In the genomic region with DNA sequence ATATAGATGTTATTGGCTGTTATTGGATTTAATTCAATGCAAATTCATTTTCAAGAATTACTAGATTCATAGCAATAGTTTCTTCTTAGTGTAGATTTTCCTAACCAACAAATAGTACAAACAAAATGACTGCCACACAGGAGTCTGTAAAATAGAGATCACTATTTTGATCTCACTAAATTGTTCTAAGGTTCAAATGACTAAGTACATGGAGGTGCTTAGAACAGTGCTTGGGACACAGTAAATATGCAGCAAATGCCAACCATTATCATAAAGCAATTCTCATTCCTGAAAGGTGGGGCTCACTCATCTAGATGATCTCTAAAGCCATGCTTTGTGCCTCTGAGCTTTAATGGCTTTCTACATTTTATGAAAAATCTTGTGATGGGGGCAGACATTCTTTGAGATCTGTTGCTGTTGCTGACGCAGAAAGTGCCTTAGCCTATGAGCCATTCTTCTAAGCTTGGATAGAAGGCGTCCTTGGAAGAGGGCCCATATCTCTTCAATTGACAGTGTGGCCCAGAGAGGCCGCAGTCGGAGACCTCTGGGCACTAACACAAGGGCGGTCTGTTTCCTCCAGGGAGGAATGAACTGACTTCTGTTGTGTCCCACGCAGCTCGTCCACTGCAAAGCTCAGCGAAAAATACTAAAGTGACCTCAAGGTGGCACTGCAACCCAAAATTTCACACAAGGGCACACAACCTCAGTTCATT, we compare ENCODE assay signal across 8 cellular contexts. TPM values are rescaled to one million over a fixed set of nuclear protein-coding genes. Genes with fewer than 3 reads are reported as not detected.
DNase-seq lines count a peak whose midpoint lies in the region; ATAC-seq and TF ChIP-seq lines count a peak whose summit lies in the region.

No MANE protein-coding gene starts in this region.

- H3K27me3 ChIP-seq in H9 (ENCODE audit: insufficient read depth, low read length) (no peaks in the 10 kb centered on the region), ovary (no peaks in the 10 kb centered on the region), upper lobe of left lung (no peaks in the 10 kb centered on the region)

- no peaks in the 10 kb centered on the region for H3K79me2 ChIP-seq in H9 (ENCODE audit: insufficient read depth, low read length)

- no peak overlapping the region for H3K27ac ChIP-seq in H9 (ENCODE audit: insufficient read length, low read depth, low read length)
- peak overlapping the region in 1 of 2 donors; percentile 50 for H3K27ac ChIP-seq in ovary
- no peak overlapping the region for H3K27ac ChIP-seq in upper lobe of left lung

- no peak overlapping the region for H3K18ac ChIP-seq in H9 (ENCODE audit: insufficient read length, low read depth, low read length)

- H3K4me3 ChIP-seq in ovary: no peak overlapping the region
- no peak overlapping the region for H3K4me3 ChIP-seq in upper lobe of left lung

- no peak overlapping the region for H3K4me2 ChIP-seq in H9 (ENCODE audit: insufficient read depth, insufficient read length, low read length)

- TF ChIP-seq EP300 in ovary (IDR thresholded peaks at IDR 0.05) (no peak), upper lobe of left lung (IDR thresholded peaks at IDR 0.05) (no peak)

- H4K91ac ChIP-seq in H9 (ENCODE audit: insufficient read length, low read depth, low read length): no peak overlapping the region

- H2BK12ac ChIP-seq in H9 (ENCODE audit: insufficient read length, low read depth, low read length): no peak overlapping the region

- WGBS in H9 (ENCODE audit: extremely low coverage, insufficient read length, low lambda C conversion rate): no CpG with 5 or more reads among the region's 8 CpGs
- 2 to 5% (median 4%) methylated on average over 8 of the region's 8 CpGs for WGBS in ovary, 3 donors
- WGBS in upper lobe of left lung, 2 donors: 14% methylated on average over 7 to 8 of the region's 8 CpGs

- H3K36me3 ChIP-seq in ovary (no peaks in the 10 kb centered on the region), upper lobe of left lung (no peaks in the 10 kb centered on the region)

- no peaks in the 10 kb centered on the region for H3K36me3 Mint-ChIP-seq in H9 (ENCODE audit: insufficient read depth in 1 of 3, low read depth in 3 of 3)

- H2AFZ ChIP-seq in H9 (ENCODE audit: low read length): no peak overlapping the region

- no peak overlapping the region for H3T11ph ChIP-seq in H9 (ENCODE audit: low read length)

- H2BK120ac ChIP-seq in H9 (ENCODE audit: low read depth, low read length, poor library complexity, severe bottlenecking): no peak overlapping the region

- TF ChIP-seq POLR2A in ovary (IDR thresholded peaks at IDR 0.05) (no peak), upper lobe of left lung (IDR thresholded peaks at IDR 0.05) (no peak)

- in situ Hi-C loops in SK-MEL-5 (cut with HindIII; ENCODE audit: low pct_unique_long_range_greater_than_20kb, low sequenced_read_pairs): no loop called here

- H3K14ac ChIP-seq in H9 (ENCODE audit: insufficient read depth, low read length): no peak overlapping the region

- no peak overlapping the region for H2BK5ac ChIP-seq in H9 (ENCODE audit: insufficient read length, low read length)

- no peaks in the 10 kb centered on the region for H3K79me1 ChIP-seq in H9 (ENCODE audit: insufficient read depth, low read depth, low read length, poor library complexity, severe bottlenecking)

- H3K4me1 ChIP-seq in H9 (ENCODE audit: insufficient read depth, low read length) (no peaks in the 10 kb centered on the region), ovary (ENCODE audit: insufficient read depth) (no peaks in the 10 kb centered on the region), upper lobe of left lung (peaks cover 0 to 5% (median 2%) of the 10 kb centered on the region in 4 donors)

- H3K9me3 ChIP-seq in H9 (ENCODE audit: control insufficient read depth, low read depth, low read length): no peaks in the 10 kb centered on the region
- H3K9me3 ChIP-seq in ovary: no peaks in the 10 kb centered on the region
- H3K9me3 ChIP-seq in upper lobe of left lung: no peaks in the 10 kb centered on the region

- H3K4ac ChIP-seq in H9 (ENCODE audit: low read depth, low read length): no peak overlapping the region

- intact Hi-C loops in ovary (cut with DNase I): loop anchor here in 1 of 4 donors (10.0 kb wide), 1 partner anchor 376 kb away; no protein-coding TSS in a partner anchor

- no peak overlapping the region for H2BK20ac ChIP-seq in H9 (ENCODE audit: low read depth, low read length, poor library complexity, severe bottlenecking)

- no peaks in the 10 kb centered on the region for H3K27me3 Mint-ChIP-seq in H9 (ENCODE audit: low read depth)

- no peak overlapping the region for H3K9ac ChIP-seq in H9 (ENCODE audit: extremely low read depth, insufficient read length, low read length)

- no peaks in the 10 kb centered on the region for H4K20me1 ChIP-seq in H9 (ENCODE audit: control insufficient read depth, insufficient read depth, insufficient read length)

- peak; percentile 42 to 87 for ATAC-seq in upper lobe of left lung (ENCODE audit: low FRiP score in 2 of 2)

- H3K56ac ChIP-seq in H9 (ENCODE audit: insufficient read length, low read depth, low read length): no peak overlapping the region

- no peak overlapping the region for H2BK15ac ChIP-seq in H9 (ENCODE audit: low read depth, low read length)

- H3K23ac ChIP-seq in H9 (ENCODE audit: insufficient read length, low read depth, low read length): no peak overlapping the region

- no peaks in the 10 kb centered on the region for H3K9me3 Mint-ChIP-seq in H9

- peaks cover 8 to 9% of the 10 kb centered on the region in 2 experiments; a peak in 1 of 4 replicates for H3K4me1 Mint-ChIP-seq in H9

- DNase-seq in AG20443 (ENCODE audit: low spot score) (peak; percentile 74), H9 (peak; percentile 67), SK-MEL-5 (ENCODE audit: low read depth, low spot score) (peak; percentile 98), glomerular endothelial cell (ENCODE audit: extremely low read depth, low read depth, low spot score) (peak; percentile 22), ovary (peak; percentile 57 to 79 (median 70)), upper lobe of left lung (peak in 1 of 2 donors; percentile 55), NK-92 (lab: John Stamatoyannopoulos, UW; ENCODE audit: unreplicated experiment) (no peak)
- peak; percentile 66 for DNase-seq in activated naive CD4-positive, alpha-beta T cell treated with anti-CD3 and anti-CD28 coated beads, Interleukin-2, amount 50 U/mL, for 16 hours

- no peak overlapping the region for H2AK5ac ChIP-seq in H9 (ENCODE audit: insufficient read length, low read length)

- no peak overlapping the region for H3K4me3 Mint-ChIP-seq in H9

- no peak overlapping the region for H4K8ac ChIP-seq in H9 (replicated peaks; ENCODE audit: insufficient read length, low read depth, low read length)

- no peak overlapping the region for H3K27ac Mint-ChIP-seq in H9

- H3K23me2 ChIP-seq in H9 (ENCODE audit: insufficient read length, low read depth, low read length, poor library complexity, severe bottlenecking): no peaks in the 10 kb centered on the region

- TF ChIP-seq CTCF in H9 (conservative IDR thresholded peaks at IDR 0.05) (peak; percentile 87), ovary (IDR thresholded peaks at IDR 0.05) (peak in 2 of 3 donors; percentile 73 to 78), upper lobe of left lung (IDR thresholded peaks at IDR 0.05) (peak; percentile 34 to 67 (median 65))

- H4K5ac ChIP-seq in H9 (ENCODE audit: insufficient read length, low read depth, low read length): no peak overlapping the region

RNA-seq across cellular contexts. Expression of a gene that starts 23.6 kb away (rescaled TPM):
- total RNA-seq in H9 (2021) (not detected in 2 replicates), glomerular endothelial cell (not detected in 2 replicates), ovary (1 to 10 TPM in 1 of 7 donors, under 1 TPM in 3, not detected in 3; 0.08 to 1.4 (median 0.23) TPM), upper lobe of left lung (1 to 10 TPM in 1 of 6 donors, under 1 TPM in 3, not detected in 2; 0.61 to 1.0 (median 0.81) TPM)
- 0.08 TPM in 1 of 2 replicates, not detected in the other for total RNA-seq in SK-MEL-5 (2014; rRNA removed; shearing (Covaris generic))
- 0.06 and 0.07 TPM in 2 replicates for polyA plus RNA-seq in SK-MEL-5 (2015; cell fraction: cytosol; rRNA removed)
- polyA plus RNA-seq in SK-MEL-5 (2015; cell fraction: nucleus; rRNA removed): 0.06 TPM in 1 of 2 replicates, not detected in the other
- under 1 TPM; 0.10 to 0.35 TPM for polyA plus RNA-seq in ovary

RNA-seq across cellular contexts. Expression of a gene that starts 45.4 kb away (rescaled TPM):
- total RNA-seq in H9 (2021): not detected in 2 replicates
- total RNA-seq in SK-MEL-5 (2014; rRNA removed; shearing (Covaris generic)): 5.5 and 6.7 TPM in 2 replicates
- polyA plus RNA-seq in SK-MEL-5 (2015; cell fraction: cytosol; rRNA removed): 3.7 and 4.1 TPM in 2 replicates
- 2.9 and 6.5 TPM in 2 replicates for polyA plus RNA-seq in SK-MEL-5 (2015; cell fraction: nucleus; rRNA removed)
- total RNA-seq in glomerular endothelial cell: 0.87 and 1.7 TPM in 2 replicates
- 10 to 100 TPM in 4 of 7 donors, 1 to 10 TPM in 3; 7.0 to 24.0 (median 10.1) TPM for total RNA-seq in ovary
- 10 to 100 TPM in 1 of 2 donors, 1 to 10 TPM in 1; 5.0 to 10.1 TPM for polyA plus RNA-seq in ovary
- 10 to 100 TPM; 16.4 to 41.9 (median 24.8) TPM for total RNA-seq in upper lobe of left lung
